14 cellular contexts compared by ENCODE assay signal in the genomic region with DNA sequence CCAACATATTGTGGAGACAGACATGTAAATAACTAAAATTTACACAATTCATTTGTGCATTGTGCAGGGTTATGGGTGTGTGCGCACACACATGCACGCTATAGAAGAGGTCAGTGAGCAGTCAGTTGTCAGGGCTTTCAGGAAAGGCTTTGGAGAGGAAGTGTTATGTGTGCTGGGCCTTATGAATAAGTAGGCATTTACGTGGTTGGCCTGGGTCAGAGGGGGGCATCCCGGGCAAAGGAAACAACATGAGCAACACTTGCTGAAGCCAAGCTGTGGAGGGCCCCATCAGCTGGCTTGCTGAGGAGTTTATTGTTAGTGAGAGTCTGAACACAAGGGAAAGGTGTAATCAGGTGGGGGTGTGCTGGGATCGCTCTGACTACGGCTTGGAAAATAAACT. TPM values are rescaled to one million over a fixed set of nuclear protein-coding genes. Genes with fewer than 3 reads are reported as not detected.
DNase-seq lines count a peak whose midpoint lies in the region; ATAC-seq and TF ChIP-seq lines count a peak whose summit lies in the region.
"Had no signal": no experiment of that assay in that cellular context is flagged by ENCODE, and none has a peak within 500 bp of the region (broad histone marks: within the 10 kb centered on the region; RNA-seq: fewer than 3 reads in every experiment).

No MANE protein-coding gene starts in this region.

- peak; percentile 21 for DNase-seq in activated naive CD8-positive, alpha-beta T cell treated with anti-CD3 and anti-CD28 coated beads, Interleukin-2, amount 50 U/mL, for 24 hours
- no peak for DNase-seq in activated naive CD8-positive, alpha-beta T cell treated with anti-CD3 and anti-CD28 coated beads for 36 hours
- DNase-seq in adipocyte (ENCODE audit: low read depth) (no peak), memory B cell (ENCODE audit: low spot score in 2 of 2) (no peak), thyroid gland (no peak), NCI-H446 treated with DMSO at 0.1 percent for 48 hours (lab: John Stamatoyannopoulos, UW) (no peak), body of pancreas (no peak)
- DNase-seq: COR-L47, lower lobe of right lung, NCI-H2029 treated with DMSO at 0.1 percent for 48 hours had no signal

- peak overlapping the region; percentile 57 to 98 (median 59) for H3K27ac ChIP-seq in thyroid gland
- H3K27ac ChIP-seq in body of pancreas, result no peak overlapping the region
- H3K27ac ChIP-seq: lower lobe of right lung had no signal

- H3K36me3 ChIP-seq in adipocyte (ENCODE audit: control insufficient read depth, insufficient read depth, low read length, severe bottlenecking) (no peaks in the 10 kb centered on the region), thyroid gland (no peaks in the 10 kb centered on the region), body of pancreas (replicated peaks in 1 of 2; ENCODE audit: insufficient read depth in 1 of 2, low read depth in 2 of 2) (no peaks in the 10 kb centered on the region)
- H3K36me3 ChIP-seq: lower lobe of right lung had no signal

- no peaks in the 10 kb centered on the region for H3K9me3 Mint-ChIP-seq in activated naive CD8-positive, alpha-beta T cell treated with anti-CD3 and anti-CD28 coated beads, Interleukin-2, amount 50 U/mL, for 24 hours
- no peaks in the 10 kb centered on the region for H3K9me3 Mint-ChIP-seq in activated naive CD8-positive, alpha-beta T cell treated with anti-CD3 and anti-CD28 coated beads for 36 hours
- no peaks in the 10 kb centered on the region for H3K9me3 Mint-ChIP-seq in memory B cell
- H3K9me3 Mint-ChIP-seq: stimulated activated naive CD8-positive, alpha-beta T cell treated with anti-CD3 and anti-CD28 coated beads, Interleukin-15, amount 100 ng/mL, for 72 hours had no signal

- H3K9ac ChIP-seq in adipocyte (ENCODE audit: low read length), result peak overlapping the region; percentile 8

- H3K4me3 Mint-ChIP-seq in activated naive CD8-positive, alpha-beta T cell treated with anti-CD3 and anti-CD28 coated beads, Interleukin-2, amount 50 U/mL, for 24 hours, result no peak overlapping the region
- H3K4me3 Mint-ChIP-seq in activated naive CD8-positive, alpha-beta T cell treated with anti-CD3 and anti-CD28 coated beads for 36 hours, result no peak overlapping the region
- no peak overlapping the region for H3K4me3 Mint-ChIP-seq in memory B cell
- H3K4me3 Mint-ChIP-seq: stimulated activated naive CD8-positive, alpha-beta T cell treated with anti-CD3 and anti-CD28 coated beads, Interleukin-15, amount 100 ng/mL, for 72 hours had no signal

- peaks cover 4% of the 10 kb centered on the region for H3K27me3 Mint-ChIP-seq in activated naive CD8-positive, alpha-beta T cell treated with anti-CD3 and anti-CD28 coated beads, Interleukin-2, amount 50 U/mL, for 24 hours
- peaks cover 4% of the 10 kb centered on the region for H3K27me3 Mint-ChIP-seq in activated naive CD8-positive, alpha-beta T cell treated with anti-CD3 and anti-CD28 coated beads for 36 hours
- no peaks in the 10 kb centered on the region for H3K27me3 Mint-ChIP-seq in memory B cell
- H3K27me3 Mint-ChIP-seq: stimulated activated naive CD8-positive, alpha-beta T cell treated with anti-CD3 and anti-CD28 coated beads, Interleukin-15, amount 100 ng/mL, for 72 hours had no signal

- H3K36me3 Mint-ChIP-seq in activated naive CD8-positive, alpha-beta T cell treated with anti-CD3 and anti-CD28 coated beads, Interleukin-2, amount 50 U/mL, for 24 hours (ENCODE audit: low read depth), result no peaks in the 10 kb centered on the region
- no peaks in the 10 kb centered on the region for H3K36me3 Mint-ChIP-seq in activated naive CD8-positive, alpha-beta T cell treated with anti-CD3 and anti-CD28 coated beads for 36 hours
- H3K36me3 Mint-ChIP-seq in memory B cell, result no peaks in the 10 kb centered on the region

- H3K27me3 ChIP-seq in adipocyte (replicated peaks; ENCODE audit: control insufficient read depth, insufficient read depth, low read length) (no peaks in the 10 kb centered on the region), thyroid gland (no peaks in the 10 kb centered on the region), body of pancreas (no peaks in the 10 kb centered on the region)

- no peaks in the 10 kb centered on the region for H3K9me3 ChIP-seq in adipocyte (ENCODE audit: control insufficient read depth, low read length)
- no peaks in the 10 kb centered on the region for H3K9me3 ChIP-seq in thyroid gland
- no peaks in the 10 kb centered on the region for H3K9me3 ChIP-seq in body of pancreas
- H3K9me3 ChIP-seq: lower lobe of right lung had no signal

- TF ChIP-seq POLR2A in thyroid gland (IDR thresholded peaks at IDR 0.05) (no peak), body of pancreas (IDR thresholded peaks at IDR 0.05) (no peak)

- H3K4me1 ChIP-seq in adipocyte (ENCODE audit: control insufficient read depth, insufficient read depth, low read length), result peaks cover 71% of the 10 kb centered on the region
- peaks cover 60 to 78% of the 10 kb centered on the region in 2 donors for H3K4me1 ChIP-seq in thyroid gland
- H3K4me1 ChIP-seq in body of pancreas, result peaks cover 56% of the 10 kb centered on the region

- H3K4me3 ChIP-seq in adipocyte (ENCODE audit: low read length) (no peak overlapping the region), thyroid gland (replicated peaks in 1 of 3) (no peak overlapping the region), body of pancreas (no peak overlapping the region)
- H3K4me3 ChIP-seq: lower lobe of right lung had no signal

- intact Hi-C loops in thyroid gland (cut with DNase I), result no loop called here
- intact Hi-C loops in body of pancreas (cut with DNase I), result no loop called here

- peaks cover 48% of the 10 kb centered on the region for H3K4me1 Mint-ChIP-seq in activated naive CD8-positive, alpha-beta T cell treated with anti-CD3 and anti-CD28 coated beads, Interleukin-2, amount 50 U/mL, for 24 hours
- peaks cover 46% of the 10 kb centered on the region for H3K4me1 Mint-ChIP-seq in activated naive CD8-positive, alpha-beta T cell treated with anti-CD3 and anti-CD28 coated beads for 36 hours
- peaks cover 20% of the 10 kb centered on the region for H3K4me1 Mint-ChIP-seq in memory B cell

- H3K27ac Mint-ChIP-seq in activated naive CD8-positive, alpha-beta T cell treated with anti-CD3 and anti-CD28 coated beads, Interleukin-2, amount 50 U/mL, for 24 hours, result peak overlapping the region; percentile 5
- no peak overlapping the region for H3K27ac Mint-ChIP-seq in activated naive CD8-positive, alpha-beta T cell treated with anti-CD3 and anti-CD28 coated beads for 36 hours
- H3K27ac Mint-ChIP-seq in memory B cell, result peak overlapping the region; percentile 9

- no peak for TF ChIP-seq CTCF in thyroid gland (IDR thresholded peaks at IDR 0.05)
- no peak for TF ChIP-seq CTCF in body of pancreas (IDR thresholded peaks at IDR 0.05)

- peak; percentile 11 for ATAC-seq in activated naive CD8-positive, alpha-beta T cell treated with anti-CD3 and anti-CD28 coated beads, Interleukin-2, amount 50 U/mL, for 24 hours
- ATAC-seq in memory B cell (ENCODE audit: low read depth), result no peak
- no peak for ATAC-seq in HG03097 (IDR thresholded peaks at IDR 0.05; ENCODE audit: low FRiP score, unreplicated experiment)
- no peak for ATAC-seq in body of pancreas
- ATAC-seq: lower lobe of right lung; stimulated activated naive CD8-positive, alpha-beta T cell treated with anti-CD3 and anti-CD28 coated beads, Interleukin-15, amount 100 ng/mL, for 72 hours had no signal

- WGBS in thyroid gland, 2 donors, result 75 to 87% methylated on average over 6 of the region's 6 CpGs
- WGBS in body of pancreas, 2 donors, result 85 to 86% methylated on average over 6 of the region's 6 CpGs

RNA-seq across cellular contexts. Expression of a gene that starts 4.2 kb away (rescaled TPM):
- total RNA-seq in activated naive CD8-positive, alpha-beta T cell treated with anti-CD3 and anti-CD28 coated beads for 36 hours, result 10 to 100 TPM; 23.3 to 24.5 TPM
- total RNA-seq in thyroid gland (10 to 100 TPM; 68.2 to 93.3 (median 79.7) TPM), body of pancreas (100 to 1,000 TPM in 1 of 2 donors, 10 to 100 TPM in 1; 40.7 to 110 TPM)

RNA-seq across cellular contexts. Expression of a gene that starts 41.6 kb away (rescaled TPM):
- total RNA-seq in activated naive CD8-positive, alpha-beta T cell treated with anti-CD3 and anti-CD28 coated beads for 36 hours, result 10 to 100 TPM; 39.6 to 40.4 TPM
- total RNA-seq in thyroid gland, result 10 to 100 TPM; 61.6 to 83.4 (median 77.9) TPM
- 10 to 100 TPM; 22.3 to 63.0 TPM for total RNA-seq in body of pancreas

RNA-seq across cellular contexts. Expression of a gene that starts 55.9 kb away (rescaled TPM):
- under 1 TPM in 1 of 2 experiments, not detected in 1; 0.42 TPM for total RNA-seq in activated naive CD8-positive, alpha-beta T cell treated with anti-CD3 and anti-CD28 coated beads for 36 hours
- total RNA-seq in thyroid gland, result not detected
- total RNA-seq in body of pancreas, result not detected
- total RNA-seq: fibroblast of lung had no signal

RNA-seq across cellular contexts. Expression of a gene that starts 56.0 kb away (rescaled TPM):
- total RNA-seq in activated naive CD8-positive, alpha-beta T cell treated with anti-CD3 and anti-CD28 coated beads for 36 hours, result not detected
- 1 to 10 TPM in 1 of 4 donors, not detected in 3; 1.1 TPM for total RNA-seq in thyroid gland
- not detected for total RNA-seq in body of pancreas
- total RNA-seq: fibroblast of lung, SK-MEL-5 had no signal

Comparison
In these comparisons a context has a peak if more than half of its experiments do, and no peak if none do; other contexts are left out.
1. H3K27ac ChIP-seq: peak in thyroid gland (3 of 3); none in body of pancreas (0 of 4).